In the genomic region with DNA sequence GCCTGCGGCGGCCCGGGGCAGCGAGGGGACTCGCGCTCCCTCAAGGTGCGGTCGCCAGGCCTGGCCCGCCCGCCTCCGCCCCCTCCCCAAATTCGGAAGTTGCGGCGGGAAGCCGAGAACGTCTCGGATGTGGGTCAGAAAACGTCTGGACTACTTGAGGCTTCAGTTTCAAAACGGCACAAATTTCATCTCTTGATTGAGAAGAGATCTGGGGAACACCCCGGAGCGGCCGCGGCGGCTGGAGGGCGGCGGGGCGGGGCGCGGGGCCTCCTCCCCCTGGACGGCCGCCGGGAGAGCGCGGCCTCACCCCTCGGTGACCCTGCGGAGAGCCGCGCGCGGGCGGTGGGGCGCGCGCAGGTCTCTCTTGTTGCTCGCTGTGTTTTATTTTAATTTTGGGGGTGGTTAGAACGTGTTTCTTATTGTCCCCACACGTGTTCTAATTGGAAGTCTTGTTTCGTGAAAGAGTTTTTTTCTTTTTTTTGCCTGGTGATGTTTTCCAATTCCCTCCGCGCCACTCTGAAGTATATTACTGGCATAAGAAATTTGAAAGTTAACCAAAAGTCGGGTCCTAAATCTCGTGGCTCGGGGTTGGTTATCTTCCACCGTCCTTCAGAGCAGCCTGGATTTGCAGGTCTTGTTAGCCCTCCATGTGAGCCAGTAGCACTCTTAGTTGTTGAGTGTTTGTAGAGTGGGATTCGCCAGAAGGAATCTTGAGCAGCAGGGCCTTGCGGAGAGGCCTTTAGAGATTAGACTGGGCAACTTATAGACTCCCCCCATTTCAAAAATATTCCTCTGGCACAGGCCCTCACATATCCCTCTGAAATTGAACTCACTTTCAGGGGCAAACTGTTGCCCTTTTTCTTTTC, we compare ENCODE assay signal across 8 cellular contexts. TPM values are rescaled to one million over a fixed set of nuclear protein-coding genes. Genes with fewer than 3 reads are reported as not detected.
DNase-seq lines count a peak whose midpoint lies in the region; TF ChIP-seq lines count a peak whose summit lies in the region.

No MANE protein-coding gene starts in this region.

- peak; percentile 83 for DNase-seq in activated CD4-positive, alpha-beta T cell treated with anti-CD3 and anti-CD28 coated beads, Interleukin-2, amount 10 ng/mL, durations not matched to agents 24 days and 14 days
- DNase-seq in activated CD4-positive, alpha-beta T cell treated with anti-CD3 and anti-CD28 coated beads, Interleukin-2, amount 50 U/mL, for 1 hour = no peak
- DNase-seq in SK-N-MC (ENCODE audit: low read depth, low spot score) (no peak), esophagus muscularis mucosa (ENCODE audit: extremely low spot score) (no peak), retinal pigment epithelial cell (ENCODE audit: low read depth) (no peak), cerebellum (ENCODE audit: low spot score) (no peak), pons (ENCODE audit: low spot score) (no peak), D341Med (ENCODE audit: low spot score) (no peak)

- H3K4me3 ChIP-seq in SK-N-MC (peak overlapping the region; percentile 65), esophagus muscularis mucosa (peak overlapping the region; percentile 59 to 84 (median 64)), retinal pigment epithelial cell (ENCODE audit: low read length) (peak overlapping the region; percentile 52)

- H3K4me1 Mint-ChIP-seq in activated CD4-positive, alpha-beta T cell treated with anti-CD3 and anti-CD28 coated beads, Interleukin-2, amount 10 ng/mL, durations not matched to agents 24 days and 14 days = peaks cover 16% of the 10 kb centered on the region

- H3K9me3 ChIP-seq in SK-N-MC (ENCODE audit: low read depth, low read length) (no peaks in the 10 kb centered on the region), esophagus muscularis mucosa (no peaks in the 10 kb centered on the region)

- H3K4me1 ChIP-seq in esophagus muscularis mucosa = peaks cover 6 to 30% (median 25%) of the 10 kb centered on the region in 4 donors

- H3K4me3 Mint-ChIP-seq in activated CD4-positive, alpha-beta T cell treated with anti-CD3 and anti-CD28 coated beads, Interleukin-2, amount 10 ng/mL, durations not matched to agents 24 days and 14 days = peak overlapping the region; percentile 82

- peaks cover 5% of the 10 kb centered on the region for H3K27me3 Mint-ChIP-seq in activated CD4-positive, alpha-beta T cell treated with anti-CD3 and anti-CD28 coated beads, Interleukin-2, amount 10 ng/mL, durations not matched to agents 24 days and 14 days

- H3K27ac Mint-ChIP-seq in activated CD4-positive, alpha-beta T cell treated with anti-CD3 and anti-CD28 coated beads, Interleukin-2, amount 10 ng/mL, durations not matched to agents 24 days and 14 days = peak overlapping the region; percentile 64

- H3K9ac ChIP-seq in SK-N-MC (ENCODE audit: insufficient read length) = no peak overlapping the region

- no peak for TF ChIP-seq CTCF in esophagus muscularis mucosa (IDR thresholded peaks at IDR 0.05)
- no peak for TF ChIP-seq CTCF in retinal pigment epithelial cell (conservative IDR thresholded peaks at IDR 0.05; ENCODE audit: low read depth, low read length)

- H3K36me3 Mint-ChIP-seq in activated CD4-positive, alpha-beta T cell treated with anti-CD3 and anti-CD28 coated beads, Interleukin-2, amount 10 ng/mL, durations not matched to agents 24 days and 14 days (ENCODE audit: low read depth) = peaks cover 5% of the 10 kb centered on the region

- intact Hi-C loops in activated CD4-positive, alpha-beta T cell treated with anti-CD3 and anti-CD28 coated beads, Interleukin-2, amount 10 ng/mL, durations not matched to agents 24 days and 14 days (cut with micrococcal nuclease) = loop anchor here (5.0 kb wide), 3 partner anchors 357 to 1307 kb away; a partner anchor contains a TSS
- intact Hi-C loops in esophagus muscularis mucosa (cut with DNase I) = loop anchor here (5.0 kb wide), 1 partner anchor 87 kb away; no protein-coding TSS in a partner anchor

- no peak for TF ChIP-seq POLR2A in esophagus muscularis mucosa (IDR thresholded peaks at IDR 0.05; ENCODE audit: low read depth)

- H3K27me3 ChIP-seq in esophagus muscularis mucosa = peaks cover 0 to 41% (median 5%) of the 10 kb centered on the region in 4 donors

- peaks cover 13% of the 10 kb centered on the region for H3K9me3 Mint-ChIP-seq in activated CD4-positive, alpha-beta T cell treated with anti-CD3 and anti-CD28 coated beads, Interleukin-2, amount 10 ng/mL, durations not matched to agents 24 days and 14 days

- no peak overlapping the region for H3K27ac ChIP-seq in SK-N-MC
- peak overlapping the region; percentile 58 to 82 (median 80) for H3K27ac ChIP-seq in esophagus muscularis mucosa (replicated peaks in 1 of 4)

- WGBS in esophagus muscularis mucosa = 26% methylated on average over 14 of the region's 56 CpGs

- no peak for TF ChIP-seq EP300 in esophagus muscularis mucosa (IDR thresholded peaks at IDR 0.05)

- no peaks in the 10 kb centered on the region for H3K36me3 ChIP-seq in SK-N-MC (ENCODE audit: insufficient read depth, low read length)
- no peaks in the 10 kb centered on the region for H3K36me3 ChIP-seq in esophagus muscularis mucosa

RNA-seq across cellular contexts. Expression of a gene that starts 0.7 kb away (rescaled TPM):
- 7.5 and 9.7 TPM in 2 replicates for total RNA-seq in activated CD4-positive, alpha-beta T cell treated with anti-CD3 and anti-CD28 coated beads, Interleukin-2, amount 10 ng/mL, durations not matched to agents 24 days and 14 days
- total RNA-seq in esophagus muscularis mucosa (1 to 10 TPM; 7.5 to 9.2 (median 8.1) TPM), cerebellum (27.7 TPM)
